ENCODE assay signal across 11 cellular contexts in genomic region chr1:29133861-29134694, GRCh38. TPM values are rescaled to one million over a fixed set of nuclear protein-coding genes. Genes with fewer than 3 reads are reported as not detected.
DNase-seq lines count a peak whose midpoint lies in the region; ATAC-seq and TF ChIP-seq lines count a peak whose summit lies in the region.
"Had no signal": no experiment of that assay in that cellular context is flagged by ENCODE, and none has a peak within 500 bp of the region (broad histone marks: within the 10 kb centered on the region; RNA-seq: fewer than 3 reads in every experiment).

No MANE protein-coding gene starts in this region.

- H3K27me3 ChIP-seq in heart left ventricle (peaks cover 0 to 11% (median 0%) of the 10 kb centered on the region in 9 donors), dorsolateral prefrontal cortex (peaks cover 0 to 8% (median 0%) of the 10 kb centered on the region in 45 donors)

- TF ChIP-seq CTCF in NB4 (IDR thresholded peaks at IDR 0.05; ENCODE audit: low read depth, low read length) (no peak), heart left ventricle (IDR thresholded peaks at IDR 0.05) (no peak), dorsolateral prefrontal cortex (IDR thresholded peaks at IDR 0.05 in 54 of 56, conservative IDR thresholded peaks at IDR 0.05 in 2 of 56; ENCODE audit: low read depth in 1 of 56, partially characterized antibody in 56 of 56) (peak in 1 of 56 donors; percentile 1)

- H3K36me3 ChIP-seq in heart left ventricle = no peaks in the 10 kb centered on the region

- intact Hi-C loops in heart left ventricle (cut with DNase I) (loop anchor here in 1 of 10 donors (2.0 kb wide), 1 partner anchor 43 kb away; no protein-coding TSS in a partner anchor), sciatic nerve (cut with DNase I) (no loop called here), dorsolateral prefrontal cortex (cut with DNase I) (loop anchor here in 1 of 2 donors (5.0 kb wide), 1 partner anchor 48 kb away; the partner anchor contains the start of gene SRSF4)

- no peaks in the 10 kb centered on the region for H3K9me3 ChIP-seq in heart left ventricle

- H3K4me1 ChIP-seq in heart left ventricle = peaks cover 0 to 17% (median 4%) of the 10 kb centered on the region in 12 donors

- DNase-seq in DMS79 treated with DMSO at 0.1 percent for 48 hours (lab: John Stamatoyannopoulos, UW) = peak; percentile 46
- peak; percentile 18 for DNase-seq in NB4 (ENCODE audit: low read depth)
- no peak for DNase-seq in heart left ventricle
- no peak for DNase-seq in sciatic nerve (ENCODE audit: low spot score)
- DNase-seq in dorsolateral prefrontal cortex = no peak
- DNase-seq: amniotic stem cell; HFFc6; stimulated activated CD4-positive, alpha-beta T cell treated with anti-CD3 and anti-CD28 coated beads, Interleukin-2, amount 100 ng/mL, for 48 hours had no signal

- TF ChIP-seq POLR2A in NB4 (IDR thresholded peaks at IDR 0.05; ENCODE audit: extremely low read depth, insufficient read length) (no peak), heart left ventricle (IDR thresholded peaks at IDR 0.05) (no peak)

- 59 to 72% (median 68%) methylated on average over 42 to 55 of the region's 55 CpGs for WGBS in heart left ventricle, 4 donors

- peak in 2 of 4 donors; percentile 35 to 55 for ATAC-seq in heart left ventricle
- peak; percentile 44 for ATAC-seq in sciatic nerve
- no peak for ATAC-seq in GM18867 (IDR thresholded peaks at IDR 0.05; ENCODE audit: unreplicated experiment)
- no peak for ATAC-seq in GM21390 (IDR thresholded peaks at IDR 0.05; ENCODE audit: unreplicated experiment)

- no peak overlapping the region for H3K4me3 ChIP-seq in NB4 (ENCODE audit: low read depth, low read length)
- peak overlapping the region in 9 of 12 donors; percentile 6 to 50 (median 30) for H3K4me3 ChIP-seq in heart left ventricle
- H3K4me3 ChIP-seq in dorsolateral prefrontal cortex = peak overlapping the region in 12 of 59 donors; percentile 4 to 30 (median 9)
- H3K4me3 ChIP-seq: PC-9 had no signal

- H3K27ac ChIP-seq in heart left ventricle (no peak overlapping the region), dorsolateral prefrontal cortex (peak overlapping the region in 7 of 59 donors; percentile 3 to 62 (median 32))
- H3K27ac ChIP-seq: PC-9 had no signal

RNA-seq across cellular contexts. Expression of gene TMEM200B, which starts 10.4 kb away (rescaled TPM):
- total RNA-seq in heart left ventricle (1 to 10 TPM in 7 of 9 donors, under 1 TPM in 2; 0.83 to 3.5 (median 1.4) TPM), sciatic nerve (24.6 TPM), dorsolateral prefrontal cortex (1 to 10 TPM in 112 of 120 experiments, under 1 TPM in 8; 0.59 to 5.3 (median 1.9) TPM)
- polyA plus RNA-seq in heart left ventricle = 1 to 10 TPM; 1.5 to 1.9 TPM

RNA-seq across cellular contexts. Expression of gene SRSF4, which starts 47.6 kb away (rescaled TPM):
- 10 to 100 TPM; 40.4 to 54.6 (median 49.0) TPM for total RNA-seq in heart left ventricle
- 10 to 100 TPM; 41.6 to 53.2 TPM for polyA plus RNA-seq in heart left ventricle
- 95.0 TPM for total RNA-seq in sciatic nerve
- 10 to 100 TPM; 52.7 to 84.2 (median 65.8) TPM for total RNA-seq in dorsolateral prefrontal cortex

Comparison
In these comparisons a context has a peak if more than half of its experiments do, and no peak if none do; other contexts are left out.
1. DNase-seq: peak in DMS79 treated with DMSO at 0.1 percent for 48 hours (single experiment) and NB4 (single experiment); none in heart left ventricle (0 of 5), sciatic nerve (single experiment) and dorsolateral prefrontal cortex (0 of 10).